8 cellular contexts compared by ENCODE assay signal in genomic region chr12:56128669-56129209, GRCh38. TPM values are rescaled to one million over a fixed set of nuclear protein-coding genes. Genes with fewer than 3 reads are reported as not detected.
DNase-seq lines count a peak whose midpoint lies in the region; ATAC-seq and FAIRE-seq lines count a peak whose summit lies in the region.

No MANE protein-coding gene starts in this region.

- DNase-seq in activated CD8-positive, alpha-beta memory T cell treated with anti-CD3 and anti-CD28 coated beads for 24 hours = peak; percentile 80
- DNase-seq in activated CD8-positive, alpha-beta memory T cell treated with anti-CD3 and anti-CD28 coated beads, Interleukin-2, amount 50 U/mL, for 48 hours = no peak
- DNase-seq in SJCRH30 (peak; percentile 22 to 46), frontal cortex (ENCODE audit: low spot score in 2 of 2) (no peak), HuH-7.5 (ENCODE audit: low spot score) (no peak), ureter (ENCODE audit: low spot score) (no peak)
- peak in 1 of 3 experiments; percentile 35 for DNase-seq in effector memory CD8-positive, alpha-beta T cell

- peak overlapping the region; percentile 47; the same call in 1 of the 2 replicates for H3K27ac ChIP-seq in SJCRH30

- no peaks in the 10 kb centered on the region for H3K9me3 Mint-ChIP-seq in effector memory CD8-positive, alpha-beta T cell

- H3K36me3 Mint-ChIP-seq in effector memory CD8-positive, alpha-beta T cell (ENCODE audit: insufficient read depth) = peaks cover 57% of the 10 kb centered on the region

- no peaks in the 10 kb centered on the region for H3K9me3 ChIP-seq in SJCRH30 (replicated peaks)
- no peaks in the 10 kb centered on the region for H3K9me3 ChIP-seq in mucosa of stomach (ENCODE audit: control insufficient read depth, low read length)

- no peaks in the 10 kb centered on the region for H3K27me3 Mint-ChIP-seq in effector memory CD8-positive, alpha-beta T cell

- peak overlapping the region; percentile 98 to 99 for H3K4me3 Mint-ChIP-seq in effector memory CD8-positive, alpha-beta T cell

- ATAC-seq in effector memory CD8-positive, alpha-beta T cell (replicated peaks) = no peak

- H3K27ac Mint-ChIP-seq in effector memory CD8-positive, alpha-beta T cell = peak overlapping the region; percentile 97 to 98

- peak overlapping the region; percentile 74 for H3K4me3 ChIP-seq in SJCRH30
- H3K4me3 ChIP-seq in mucosa of stomach (ENCODE audit: low read length) = peak overlapping the region; percentile 83

- H3K27me3 ChIP-seq in SJCRH30 (no peaks in the 10 kb centered on the region), mucosa of stomach (ENCODE audit: control insufficient read depth, insufficient read depth, low read length) (no peaks in the 10 kb centered on the region)

- H3K4me1 ChIP-seq in SJCRH30 (peaks cover 14% of the 10 kb centered on the region), mucosa of stomach (ENCODE audit: control insufficient read depth, insufficient read depth, low read length) (peaks cover 22% of the 10 kb centered on the region)

- no peak for FAIRE-seq in frontal cortex (lab: Jason Lieb, UNC)

- peaks cover 50 to 59% of the 10 kb centered on the region in 2 donors for H3K4me1 Mint-ChIP-seq in effector memory CD8-positive, alpha-beta T cell (ENCODE audit: low read depth in 2 of 2)

- H3K36me3 ChIP-seq in SJCRH30 (peaks cover 25% of the 10 kb centered on the region), mucosa of stomach (ENCODE audit: control insufficient read depth, insufficient read depth, low read length) (peaks cover 15% of the 10 kb centered on the region)

- H3K9ac ChIP-seq in mucosa of stomach (ENCODE audit: low read length) = peak overlapping the region; percentile 79

RNA-seq across cellular contexts. Expression of gene ESYT1, which starts 0.7 kb away (rescaled TPM):
- 86.7 and 92.9 TPM in 2 replicates for total RNA-seq in SJCRH30 (2014; rRNA removed; shearing (Covaris generic))
- total RNA-seq in frontal cortex (26.5 TPM), ureter (131 TPM)

RNA-seq across cellular contexts. Expression of gene ZC3H10, which starts 10.7 kb away (rescaled TPM):
- 5.5 and 5.8 TPM in 2 replicates for total RNA-seq in SJCRH30 (2014; rRNA removed; shearing (Covaris generic))
- total RNA-seq in frontal cortex (8.2 TPM), ureter (9.8 TPM)

RNA-seq across cellular contexts. Expression of gene RPL41, which starts 12.3 kb away (rescaled TPM):
- 5,544 and 5,661 TPM in 2 replicates for total RNA-seq in SJCRH30 (2014; rRNA removed; shearing (Covaris generic))
- total RNA-seq in frontal cortex = 1,399 TPM
- 5,339 TPM for total RNA-seq in ureter

RNA-seq across cellular contexts. Expression of gene MYL6B, which starts 23.6 kb away (rescaled TPM):
- total RNA-seq in SJCRH30 (2014; rRNA removed; shearing (Covaris generic)) = 199 and 208 TPM in 2 replicates
- 123 TPM for total RNA-seq in frontal cortex
- total RNA-seq in ureter = 37.8 TPM

RNA-seq across cellular contexts. Expression of gene PA2G4, which starts 24.4 kb away (rescaled TPM):
- 342 and 348 TPM in 2 replicates for total RNA-seq in SJCRH30 (2014; rRNA removed; shearing (Covaris generic))
- total RNA-seq in frontal cortex = 74.6 TPM
- total RNA-seq in ureter = 139 TPM

Comparison
In these comparisons a context has a peak if more than half of its experiments do, and no peak if none do; other contexts are left out.
1. DNase-seq: peak in activated CD8-positive, alpha-beta memory T cell treated with anti-CD3 and anti-CD28 coated beads for 24 hours (single experiment) and SJCRH30 (2 of 2); none in activated CD8-positive, alpha-beta memory T cell treated with anti-CD3 and anti-CD28 coated beads, Interleukin-2, amount 50 U/mL, for 48 hours (single experiment), frontal cortex (0 of 2), HuH-7.5 (single experiment) and ureter (single experiment).